ENCODE assay signal across 17 cellular contexts in genomic region chr17:82890926-82891678, GRCh38. TPM values are rescaled to one million over a fixed set of nuclear protein-coding genes. Genes with fewer than 3 reads are reported as not detected.
A peak's percentile ranks its signal among the peaks of the same experiment; 100 is the strongest.
DNase-seq lines count a peak whose midpoint lies in the region; ATAC-seq and TF ChIP-seq lines count a peak whose summit lies in the region.
"Had no signal": no experiment of that assay in that cellular context is flagged by ENCODE, and none has a peak within 500 bp of the region (broad histone marks: within the 10 kb centered on the region; RNA-seq: fewer than 3 reads in every experiment).

No MANE protein-coding gene starts in this region.

- H3K4me2 ChIP-seq in neural progenitor cell, result no peak overlapping the region

- peaks cover 44 to 50% of the 10 kb centered on the region in 2 donors for H3K4me1 Mint-ChIP-seq in natural killer cell treated with Interleukin-12 subunit alpha and Interleukin-12 subunit beta and Interleukin-15 and Interleukin-18, amount 100 ng/mL, for 72 hours (ENCODE audit: low read depth in 2 of 2)
- H3K4me1 Mint-ChIP-seq in natural killer cell, result peaks cover 43 to 49% of the 10 kb centered on the region in 2 donors
- H3K4me1 Mint-ChIP-seq in effector memory CD8-positive, alpha-beta T cell (ENCODE audit: low read depth in 2 of 2), result peaks cover 36 to 42% of the 10 kb centered on the region in 2 donors
- peaks cover 39% of the 10 kb centered on the region for H3K4me1 Mint-ChIP-seq in neural progenitor cell

- peak overlapping the region; percentile 41 for H3K4me3 Mint-ChIP-seq in natural killer cell treated with Interleukin-12 subunit alpha and Interleukin-12 subunit beta and Interleukin-15 and Interleukin-18, amount 100 ng/mL, for 72 hours
- H3K4me3 Mint-ChIP-seq in natural killer cell, result no peak overlapping the region
- peak overlapping the region; percentile 29 to 52 for H3K4me3 Mint-ChIP-seq in effector memory CD8-positive, alpha-beta T cell
- no peak overlapping the region for H3K4me3 Mint-ChIP-seq in neural progenitor cell
- H3K4me3 Mint-ChIP-seq: activated T-cell treated with anti-CD3 and anti-CD28 coated beads, Interleukin-2, amount 50 U/mL, for 4 hours had no signal

- no peaks in the 10 kb centered on the region for H3K79me2 ChIP-seq in neural progenitor cell (ENCODE audit: low read depth)

- H3K27ac ChIP-seq in neural progenitor cell, result no peak overlapping the region

- H3K27me3 ChIP-seq in neural progenitor cell, result no peaks in the 10 kb centered on the region
- H3K27me3 ChIP-seq: tibial nerve had no signal

- peak overlapping the region in 1 of 2 donors; percentile 47 for H3K27ac Mint-ChIP-seq in natural killer cell treated with Interleukin-12 subunit alpha and Interleukin-12 subunit beta and Interleukin-15 and Interleukin-18, amount 100 ng/mL, for 72 hours
- peak overlapping the region in 1 of 2 donors; percentile 80 for H3K27ac Mint-ChIP-seq in natural killer cell
- H3K27ac Mint-ChIP-seq in effector memory CD8-positive, alpha-beta T cell, result peak overlapping the region; percentile 79 to 89
- H3K27ac Mint-ChIP-seq in neural progenitor cell, result peak overlapping the region; percentile 16

- H3K27me3 Mint-ChIP-seq in natural killer cell treated with Interleukin-12 subunit alpha and Interleukin-12 subunit beta and Interleukin-15 and Interleukin-18, amount 100 ng/mL, for 72 hours, result peaks cover 0 to 2% of the 10 kb centered on the region in 2 donors
- peaks cover 0 to 7% of the 10 kb centered on the region in 2 donors for H3K27me3 Mint-ChIP-seq in natural killer cell (ENCODE audit: low read depth in 2 of 2)
- H3K27me3 Mint-ChIP-seq in effector memory CD8-positive, alpha-beta T cell, result no peaks in the 10 kb centered on the region
- H3K27me3 Mint-ChIP-seq in neural progenitor cell (ENCODE audit: insufficient read depth, low read depth), result peaks cover 4% of the 10 kb centered on the region

- H3K9me3 ChIP-seq in neural progenitor cell (ENCODE audit: low read depth), result no peaks in the 10 kb centered on the region
- H3K9me3 ChIP-seq: tibial nerve had no signal

- H3K36me3 Mint-ChIP-seq in natural killer cell treated with Interleukin-12 subunit alpha and Interleukin-12 subunit beta and Interleukin-15 and Interleukin-18, amount 100 ng/mL, for 72 hours, result peaks cover 14% of the 10 kb centered on the region
- H3K36me3 Mint-ChIP-seq in natural killer cell (no peaks in the 10 kb centered on the region), neural progenitor cell (peaks cover 37% of the 10 kb centered on the region)
- peaks cover 30% of the 10 kb centered on the region for H3K36me3 Mint-ChIP-seq in effector memory CD8-positive, alpha-beta T cell (ENCODE audit: insufficient read depth)

- H3K4me1 ChIP-seq in neural progenitor cell, result no peaks in the 10 kb centered on the region

- intact Hi-C loops in natural killer cell (cut with micrococcal nuclease), result loop anchor here (5.0 kb wide), 1 partner anchor 109 kb away; no protein-coding TSS in a partner anchor

- no peak overlapping the region for H3K4me3 ChIP-seq in neural progenitor cell
- H3K4me3 ChIP-seq: tibial nerve had no signal

- no peaks in the 10 kb centered on the region for H3F3A ChIP-seq in neural progenitor cell (ENCODE audit: low read depth)

- H3K36me3 ChIP-seq in neural progenitor cell, result no peaks in the 10 kb centered on the region

- H2AFZ ChIP-seq in neural progenitor cell (replicated peaks), result no peak overlapping the region

- TF ChIP-seq CTCF in natural killer cell (IDR thresholded peaks at IDR 0.05), result no peak
- TF ChIP-seq CTCF in neural progenitor cell (IDR thresholded peaks at IDR 0.05), result no peak

- no peak for ATAC-seq in natural killer cell treated with Interleukin-12 subunit alpha and Interleukin-12 subunit beta and Interleukin-15 and Interleukin-18, amount 100 ng/mL, for 72 hours
- ATAC-seq in natural killer cell (no peak), GM18868 (IDR thresholded peaks at IDR 0.05; ENCODE audit: unreplicated experiment) (no peak)
- ATAC-seq in effector memory CD8-positive, alpha-beta T cell (replicated peaks), result no peak
- ATAC-seq: activated T-cell treated with anti-CD3 and anti-CD28 coated beads, Interleukin-2, amount 50 U/mL, for 4 hours had no signal

- H3K9me3 Mint-ChIP-seq in natural killer cell treated with Interleukin-12 subunit alpha and Interleukin-12 subunit beta and Interleukin-15 and Interleukin-18, amount 100 ng/mL, for 72 hours, result no peaks in the 10 kb centered on the region
- H3K9me3 Mint-ChIP-seq in natural killer cell (peaks cover 0 to 2% of the 10 kb centered on the region in 2 donors), neural progenitor cell (no peaks in the 10 kb centered on the region)
- H3K9me3 Mint-ChIP-seq in effector memory CD8-positive, alpha-beta T cell, result no peaks in the 10 kb centered on the region
- H3K9me3 Mint-ChIP-seq: activated T-cell treated with anti-CD3 and anti-CD28 coated beads, Interleukin-2, amount 50 U/mL, for 4 hours had no signal

- no peak for DNase-seq in natural killer cell treated with Interleukin-12 subunit alpha and Interleukin-12 subunit beta and Interleukin-15 and Interleukin-18, amount 100 ng/mL, for 72 hours (ENCODE audit: low spot score)
- no peak for DNase-seq in natural killer cell
- DNase-seq in effector memory CD8-positive, alpha-beta T cell, result no peak
- DNase-seq in neural progenitor cell (ENCODE audit: low spot score), result no peak
- no peak for DNase-seq in activated CD8-positive, alpha-beta memory T cell treated with anti-CD3 and anti-CD28 coated beads, Interleukin-2, amount 50 U/mL, for 4 hours
- no peak for DNase-seq in NOMO-1 (lab: John Stamatoyannopoulos, UW; ENCODE audit: unreplicated experiment in 2 of 2)
- DNase-seq in HUDEP-2 (lab: John Stamatoyannopoulos, UW; ENCODE audit: unreplicated experiment in 76 of 76), result no peak
- DNase-seq: activated CD4-positive, alpha-beta T cell treated with anti-CD3 and anti-CD28 coated beads, Interleukin-2, amount 50 U/mL, for 1 hour; activated T-cell treated with anti-CD3 and anti-CD28 coated beads, Interleukin-2, amount 50 U/mL, for 4 hours; IMR-90; MV-4-11; NCI-H2171 treated with DMSO at 0.1 percent for 48 hours; SHP77; T-helper 9 cell had no signal

- H3K9ac ChIP-seq in neural progenitor cell, result no peak overlapping the region

- H4K20me1 ChIP-seq in neural progenitor cell (ENCODE audit: low read depth), result no peaks in the 10 kb centered on the region

RNA-seq across cellular contexts. Expression of gene ZNF750, which starts 51.3 kb away (rescaled TPM):
- total RNA-seq in natural killer cell treated with Interleukin-12 subunit alpha and Interleukin-12 subunit beta and Interleukin-15 and Interleukin-18, amount 100 ng/mL, for 72 hours, result not detected
- not detected for total RNA-seq in natural killer cell
- not detected in 2 replicates for total RNA-seq in neural progenitor cell (ENCODE audit: low replicate concordance)
- total RNA-seq: activated T-cell treated with anti-CD3 and anti-CD28 coated beads, Interleukin-2, amount 50 U/mL, for 4 hours; IMR-90; renal cortical epithelial cell; tibial nerve had no signal

Comparison
In these comparisons a context has a peak if more than half of its experiments do, and no peak if none do; other contexts are left out.
1. H3K4me3 Mint-ChIP-seq: peak in natural killer cell treated with Interleukin-12 subunit alpha and Interleukin-12 subunit beta and Interleukin-15 and Interleukin-18, amount 100 ng/mL, for 72 hours (single experiment) and effector memory CD8-positive, alpha-beta T cell (2 of 2); none in natural killer cell (single experiment) and neural progenitor cell (single experiment).